ENCODE assay signal across 8 cellular contexts in genomic region chr3:105798381-105798934, GRCh38.
DNase-seq lines count a peak whose midpoint lies in the region; ATAC-seq and TF ChIP-seq lines count a peak whose summit lies in the region.

No MANE protein-coding gene starts in this region.

- 56 to 63% methylated on average over 1 of the region's 1 CpG for WGBS in transverse colon (ENCODE audit: low coverage in 1 of 2), 2 donors

- no peaks in the 10 kb centered on the region for H3K27me3 Mint-ChIP-seq in activated CD8-positive, alpha-beta T cell treated with anti-CD3 and anti-CD28 coated beads for 36 hours
- H3K27me3 Mint-ChIP-seq in Calu3 (ENCODE audit: unreplicated experiment) = no peaks in the 10 kb centered on the region

- H3K4me3 Mint-ChIP-seq in activated CD8-positive, alpha-beta T cell treated with anti-CD3 and anti-CD28 coated beads for 36 hours = peak overlapping the region; percentile 26
- no peak overlapping the region for H3K4me3 Mint-ChIP-seq in Calu3 (ENCODE audit: low read depth, unreplicated experiment)

- H3K9me3 Mint-ChIP-seq in activated CD8-positive, alpha-beta T cell treated with anti-CD3 and anti-CD28 coated beads for 36 hours = peaks cover 5% of the 10 kb centered on the region
- no peaks in the 10 kb centered on the region for H3K9me3 Mint-ChIP-seq in Calu3 (ENCODE audit: low read depth, unreplicated experiment)

- H3K9me3 ChIP-seq in transverse colon = no peaks in the 10 kb centered on the region

- no peak for TF ChIP-seq EP300 in transverse colon (IDR thresholded peaks at IDR 0.05; ENCODE audit: low read depth)

- peaks cover 85% of the 10 kb centered on the region for H3K4me1 Mint-ChIP-seq in activated CD8-positive, alpha-beta T cell treated with anti-CD3 and anti-CD28 coated beads for 36 hours (ENCODE audit: low read depth)
- peaks cover 9% of the 10 kb centered on the region for H3K4me1 Mint-ChIP-seq in Calu3 (ENCODE audit: low read depth, unreplicated experiment)

- H3K4me3 ChIP-seq in transverse colon = no peak overlapping the region

- ATAC-seq in GM19438 (IDR thresholded peaks at IDR 0.05; ENCODE audit: low read depth, unreplicated experiment) (peak; percentile 82), HG03354 (IDR thresholded peaks at IDR 0.05; ENCODE audit: poor library complexity, severe bottlenecking, unreplicated experiment) (peak; percentile 87)
- ATAC-seq in activated CD8-positive, alpha-beta T cell treated with anti-CD3 and anti-CD28 coated beads for 36 hours = no peak

- no TSS peak for BruUV-seq in Calu3 (replicated peaks; lab: Mats Ljungman, UMichigan)

- intact Hi-C loops in activated CD8-positive, alpha-beta T cell treated with anti-CD3 and anti-CD28 coated beads for 36 hours (cut with micrococcal nuclease) = no loop called here
- intact Hi-C loops in transverse colon (cut with DNase I; ENCODE audit: low total_unique reads) = no loop called here
- intact Hi-C loops in Calu3 (cut with micrococcal nuclease; ENCODE audit: unreplicated experiment) = no loop called here

- in situ Hi-C loops in transverse colon (cut with MboI; ENCODE audit: low pct_ligation_motif_present in 1 of 4, low pct_unique_long_range_greater_than_20kb in 1 of 4, low sequenced_read_pairs in 3 of 4) = no loop called here

- TF ChIP-seq CTCF in activated CD8-positive, alpha-beta T cell treated with anti-CD3 and anti-CD28 coated beads for 36 hours (IDR thresholded peaks at IDR 0.05) = no peak
- TF ChIP-seq CTCF in transverse colon (IDR thresholded peaks at IDR 0.05) = no peak
- no peak for TF ChIP-seq CTCF in Calu3 (IDR thresholded peaks at IDR 0.05; ENCODE audit: unreplicated experiment)

- peaks cover 62% of the 10 kb centered on the region for H3K36me3 Mint-ChIP-seq in activated CD8-positive, alpha-beta T cell treated with anti-CD3 and anti-CD28 coated beads for 36 hours (ENCODE audit: low read depth)
- H3K36me3 Mint-ChIP-seq in Calu3 (ENCODE audit: insufficient read depth, unreplicated experiment) = no peaks in the 10 kb centered on the region

- DNase-seq in CD1c-positive myeloid dendritic cell (ENCODE audit: extremely low spot score) (peak; percentile 47), transverse colon (no peak), A172 (ENCODE audit: low spot score) (no peak), Calu3 (no peak), middle frontal gyrus (ENCODE audit: extremely low spot score, low spot score) (no peak)
- DNase-seq in activated CD8-positive, alpha-beta T cell treated with anti-CD3 and anti-CD28 coated beads for 36 hours = no peak

- H3K27me3 ChIP-seq in transverse colon = no peaks in the 10 kb centered on the region

- H3K27ac ChIP-seq in transverse colon = no peak overlapping the region

- POLR2A ChIA-PET in activated CD8-positive, alpha-beta T cell treated with anti-CD3 and anti-CD28 coated beads for 36 hours (lab: Charles Lee) = interaction anchor here (1.2 kb wide), 2 partner anchors 10 to 15 kb away, joined by 3 to 4 read pairs; no protein-coding TSS in a partner anchor

- H3K27ac Mint-ChIP-seq in activated CD8-positive, alpha-beta T cell treated with anti-CD3 and anti-CD28 coated beads for 36 hours = peak overlapping the region; percentile 91
- no peak overlapping the region for H3K27ac Mint-ChIP-seq in Calu3 (ENCODE audit: unreplicated experiment)

- CTCF ChIA-PET in activated CD8-positive, alpha-beta T cell treated with anti-CD3 and anti-CD28 coated beads for 36 hours (lab: Charles Lee) = no interaction called here
- CTCF ChIA-PET in Calu3 (lab: Charles Lee) = no interaction called here

- H3K36me3 ChIP-seq in transverse colon = no peaks in the 10 kb centered on the region

- no peak for TF ChIP-seq POLR2A in transverse colon (IDR thresholded peaks at IDR 0.05)

- H3K4me1 ChIP-seq in transverse colon = peaks cover 0 to 19% (median 1%) of the 10 kb centered on the region in 4 donors
